In genomic region chrX:24350217-24350616, GRCh38 we compare ENCODE assay signal across 25 cellular contexts. TPM values are rescaled to one million over a fixed set of nuclear protein-coding genes. Genes with fewer than 3 reads are reported as not detected.
"Had no signal": no experiment of that assay in that cellular context is flagged by ENCODE, and none has a peak within 500 bp of the region (broad histone marks: within the 10 kb centered on the region; RNA-seq: fewer than 3 reads in every experiment).

No MANE protein-coding gene starts in this region.

- DNase-seq: heart left ventricle; hippocampal formation; kidney glomerular epithelial cell; natural killer cell; ovary; sigmoid colon; stimulated activated CD4-positive, alpha-beta T cell treated with anti-CD3 and anti-CD28 coated beads, Interleukin-2, amount 100 ng/mL, for 24 hours; stimulated activated CD4-positive, alpha-beta T cell treated with anti-CD3 and anti-CD28 coated beads, Interleukin-4, amount 100 ng/mL, for 4 hours; stimulated activated naive B cell treated with anti-CD40 and anti-IgM and Interleukin-4, amounts not matched to agents 10 μg/mL and 1 μg/mL and 100 μg/mL, for 72 hours; stimulated activated naive CD8-positive, alpha-beta T cell treated with anti-CD3 and anti-CD28 coated beads, Interleukin-15, amount 100 ng/mL, for 72 hours; testis; transverse colon had no signal

- H3K27ac Mint-ChIP-seq: dendritic cell treated with granulocyte-macrophage colony-stimulating factor and Interleukin-4, amounts not matched to agents 40 ng/mL and 50 ng/mL, for 4 days; mesothelial cell of epicardium; natural killer cell; stimulated activated naive B cell treated with anti-CD40 and anti-IgM and Interleukin-4, amounts not matched to agents 10 μg/mL and 1 μg/mL and 100 μg/mL, for 72 hours; stimulated activated naive CD8-positive, alpha-beta T cell treated with anti-CD3 and anti-CD28 coated beads, Interleukin-15, amount 100 ng/mL, for 72 hours had no signal

- H3K36me3 ChIP-seq: heart left ventricle, ovary, right atrium auricular region, sigmoid colon, transverse colon had no signal

- H3K36me3 Mint-ChIP-seq: mesothelial cell of epicardium; natural killer cell; stimulated activated naive B cell treated with anti-CD40 and anti-IgM and Interleukin-4, amounts not matched to agents 10 μg/mL and 1 μg/mL and 100 μg/mL, for 72 hours had no signal

- H3K9me3 ChIP-seq: heart left ventricle, ovary, right atrium auricular region, sigmoid colon, testis, transverse colon had no signal

- ATAC-seq: heart left ventricle; natural killer cell; stimulated activated naive B cell treated with anti-CD40 and anti-IgM and Interleukin-4, amounts not matched to agents 10 μg/mL and 1 μg/mL and 100 μg/mL, for 72 hours; stimulated activated naive CD8-positive, alpha-beta T cell treated with anti-CD3 and anti-CD28 coated beads, Interleukin-15, amount 100 ng/mL, for 72 hours had no signal

- H3K4me1 ChIP-seq: right atrium auricular region, sigmoid colon, testis, transverse colon had no signal

- H3K4me1 Mint-ChIP-seq: natural killer cell; neural crest cell; stimulated activated naive B cell treated with anti-CD40 and anti-IgM and Interleukin-4, amounts not matched to agents 10 μg/mL and 1 μg/mL and 100 μg/mL, for 72 hours; stimulated activated naive CD8-positive, alpha-beta T cell treated with anti-CD3 and anti-CD28 coated beads, Interleukin-15, amount 100 ng/mL, for 72 hours had no signal

- H3K9me3 Mint-ChIP-seq: dendritic cell treated with granulocyte-macrophage colony-stimulating factor and Interleukin-4, amounts not matched to agents 40 ng/mL and 50 ng/mL, for 4 days; mesothelial cell of epicardium; natural killer cell; neural crest cell; stimulated activated naive B cell treated with anti-CD40 and anti-IgM and Interleukin-4, amounts not matched to agents 10 μg/mL and 1 μg/mL and 100 μg/mL, for 72 hours; stimulated activated naive CD8-positive, alpha-beta T cell treated with anti-CD3 and anti-CD28 coated beads, Interleukin-15, amount 100 ng/mL, for 72 hours had no signal

- H3K4me3 ChIP-seq: heart left ventricle, ovary, right atrium auricular region, sigmoid colon, skin epidermis, testis, transverse colon had no signal

- H3K27ac ChIP-seq: heart left ventricle, ovary, right atrium auricular region, sigmoid colon, skin epidermis, testis, transverse colon had no signal

- H3K4me3 Mint-ChIP-seq: dendritic cell treated with granulocyte-macrophage colony-stimulating factor and Interleukin-4, amounts not matched to agents 40 ng/mL and 50 ng/mL, for 4 days; mesothelial cell of epicardium; natural killer cell; neural crest cell; stimulated activated naive B cell treated with anti-CD40 and anti-IgM and Interleukin-4, amounts not matched to agents 10 μg/mL and 1 μg/mL and 100 μg/mL, for 72 hours; stimulated activated naive CD8-positive, alpha-beta T cell treated with anti-CD3 and anti-CD28 coated beads, Interleukin-15, amount 100 ng/mL, for 72 hours had no signal

- H3K27me3 Mint-ChIP-seq: dendritic cell treated with granulocyte-macrophage colony-stimulating factor and Interleukin-4, amounts not matched to agents 40 ng/mL and 50 ng/mL, for 4 days; stimulated activated naive B cell treated with anti-CD40 and anti-IgM and Interleukin-4, amounts not matched to agents 10 μg/mL and 1 μg/mL and 100 μg/mL, for 72 hours; stimulated activated naive CD8-positive, alpha-beta T cell treated with anti-CD3 and anti-CD28 coated beads, Interleukin-15, amount 100 ng/mL, for 72 hours had no signal

- H3K27me3 ChIP-seq: ovary, right atrium auricular region, sigmoid colon, testis, transverse colon had no signal

RNA-seq across cellular contexts. Expression of gene SUPT20HL1, which starts 10.2 kb away (rescaled TPM):
- total RNA-seq: frontal cortex, glomerular endothelial cell, heart left ventricle, liver, lung microvascular endothelial cell, mesothelial cell of epicardium, myocyte, natural killer cell, neural crest cell, right atrium auricular region, subcutaneous adipose tissue had no signal
- polyA plus RNA-seq: esophagus, heart left ventricle, liver, sigmoid colon had no signal

RNA-seq across cellular contexts. Expression of gene SUPT20HL2, which starts 36.3 kb away (rescaled TPM):
- total RNA-seq: frontal cortex, glomerular endothelial cell, liver, lung microvascular endothelial cell, mesothelial cell of epicardium, mucosa of gallbladder, myocyte, natural killer cell, neural crest cell, right atrium auricular region, subcutaneous adipose tissue, transverse colon had no signal
- polyA plus RNA-seq: esophagus, heart left ventricle, liver, sigmoid colon had no signal
